ENCODE assay signal across 1 cellular context in the genomic region with DNA sequence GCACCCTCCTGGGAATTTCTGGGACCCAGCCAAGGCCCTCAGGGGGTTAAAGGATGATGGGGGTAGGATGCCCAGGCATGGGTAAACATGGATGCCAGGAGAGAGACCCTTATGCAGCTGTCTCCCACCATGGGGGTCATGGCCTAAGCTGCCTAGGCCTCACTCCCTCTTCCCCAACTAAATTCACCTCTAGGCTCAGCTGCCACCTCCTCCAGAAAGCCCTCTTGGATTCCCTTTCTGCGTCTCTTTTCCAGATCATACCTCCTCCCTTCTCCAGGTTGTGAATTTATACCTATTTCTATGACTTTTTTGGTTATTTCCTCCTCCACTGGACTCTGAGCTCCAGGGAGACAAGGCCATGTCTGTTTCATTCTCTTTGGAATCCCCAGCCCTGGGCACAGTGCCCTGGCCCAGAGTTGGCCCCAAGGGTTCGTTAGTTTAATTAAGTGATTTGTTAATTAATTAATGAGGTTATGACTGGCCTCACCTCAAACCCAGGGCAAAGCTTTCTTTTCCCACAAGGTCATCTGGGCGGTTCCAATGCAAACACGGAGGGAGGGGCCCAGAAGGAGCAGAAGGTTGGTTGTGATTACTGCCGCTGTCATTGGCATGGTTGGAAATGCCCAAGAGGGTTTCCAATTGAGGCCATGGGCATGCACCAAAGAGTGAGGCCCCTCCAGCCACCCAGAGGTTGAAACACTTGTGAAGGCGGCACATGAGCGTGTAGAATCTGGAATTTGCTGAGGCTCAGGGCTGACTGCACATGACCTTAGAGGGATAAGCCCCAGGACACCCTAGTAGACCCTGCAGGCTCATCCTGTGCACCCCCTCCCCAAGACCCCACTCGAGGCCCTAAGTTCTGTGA.
TF ChIP-seq lines count a peak whose summit lies in the region.

No MANE protein-coding gene starts in this region.

TF ChIP-seq in H1, 55 proteins besides CTCF, POLR2A, EP300 and RAD21:
- TF ChIP-seq TAF1 (IDR thresholded peaks at IDR 0.05; ENCODE audit: low read depth, low read length) (no peak), JUN (IDR thresholded peaks at IDR 0.05; ENCODE audit: low read depth, low read length) (no peak), ASH2L (IDR thresholded peaks at IDR 0.05; ENCODE audit: low read length) (no peak), CBX8 (IDR thresholded peaks at IDR 0.05; ENCODE audit: borderline replicate concordance, low read depth, low read length) (no peak), YY1 (IDR thresholded peaks at IDR 0.05; ENCODE audit: low read depth, low read length) (no peak), RNF2 (IDR thresholded peaks at IDR 0.05; ENCODE audit: borderline replicate concordance, low read depth, low read length, missing control alignments, poor library complexity, severe bottlenecking) (no peak), PHF8 (conservative IDR thresholded peaks at IDR 0.05; ENCODE audit: low read depth, low read length) (no peak), CHD2 (IDR thresholded peaks at IDR 0.05; ENCODE audit: low read length) (no peak), POLR2AphosphoS5 (IDR thresholded peaks at IDR 0.05; ENCODE audit: low read depth, low read length) (no peak), SIX5 (IDR thresholded peaks at IDR 0.05; ENCODE audit: low read depth, low read length) (no peak), GTF2F1 (IDR thresholded peaks at IDR 0.05; ENCODE audit: borderline replicate concordance, low read depth, low read length) (no peak), KDM4A (IDR thresholded peaks at IDR 0.05; ENCODE audit: low read depth, low read length, severe bottlenecking) (no peak), CTBP2 (IDR thresholded peaks at IDR 0.05; ENCODE audit: borderline replicate concordance, insufficient read depth, insufficient read length, low read length) (no peak), KDM5A (IDR thresholded peaks at IDR 0.05; ENCODE audit: low read length) (no peak), TCF12 (IDR thresholded peaks at IDR 0.05; ENCODE audit: low read depth, low read length) (no peak), SUZ12 (IDR thresholded peaks at IDR 0.05; ENCODE audit: low read length) (no peak), BACH1 (IDR thresholded peaks at IDR 0.05; ENCODE audit: low read length) (no peak), CEBPB (IDR thresholded peaks at IDR 0.05; ENCODE audit: low read depth, low read length) (no peak), RFX5 (IDR thresholded peaks at IDR 0.05; ENCODE audit: borderline replicate concordance, low read depth, low read length) (no peak)
- TF ChIP-seq, protein P1, sequence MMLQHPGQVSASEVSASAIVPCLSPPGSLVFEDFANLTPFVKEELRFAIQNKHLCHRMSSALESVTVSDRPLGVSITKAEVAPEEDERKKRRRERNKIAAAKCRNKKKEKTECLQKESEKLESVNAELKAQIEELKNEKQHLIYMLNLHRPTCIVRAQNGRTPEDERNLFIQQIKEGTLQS (IDR thresholded peaks at IDR 0.05; ENCODE audit: insufficient read depth, low read depth, low read length), result no peak
